19 cellular contexts compared by ENCODE assay signal in the genomic region with DNA sequence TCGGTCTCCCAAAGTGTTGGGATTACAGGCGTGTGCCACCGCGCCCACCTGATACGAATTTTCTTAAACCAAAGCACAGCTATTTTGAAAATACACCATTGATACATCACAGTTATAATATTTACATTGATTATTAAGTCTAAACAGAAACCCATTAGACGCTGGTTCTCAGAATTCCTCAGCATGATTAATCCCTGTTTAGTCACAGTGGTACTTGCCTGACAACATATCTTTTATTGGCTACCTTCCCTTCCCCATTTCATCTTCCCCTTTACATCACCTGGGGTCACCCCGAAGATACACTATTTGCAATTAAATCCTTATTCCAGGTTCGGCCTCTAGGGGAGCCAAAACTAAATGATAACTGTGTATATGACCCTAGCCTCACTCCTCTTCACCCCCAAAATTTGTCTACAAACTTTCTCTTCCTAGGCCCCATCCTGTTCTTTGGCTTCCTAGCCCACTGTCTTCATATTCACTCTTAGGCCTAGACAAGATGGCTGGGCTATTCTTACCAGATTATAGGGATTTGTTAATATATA. TPM values are rescaled to one million over a fixed set of nuclear protein-coding genes. Genes with fewer than 3 reads are reported as not detected.
"Had no signal": no experiment of that assay in that cellular context is flagged by ENCODE, and none has a peak within 500 bp of the region (broad histone marks: within the 10 kb centered on the region; RNA-seq: fewer than 3 reads in every experiment).

No MANE protein-coding gene starts in this region.

- FAIRE-seq: colon had no signal

- H3K4me1 ChIP-seq: breast epithelium, gastroesophageal sphincter, psoas muscle, spleen, transverse colon had no signal

- ATAC-seq: activated T-cell treated with anti-CD3 and anti-CD28 coated beads, Interleukin-2, amount 50 U/mL, for 72 hours; gastroesophageal sphincter; left ventricle myocardium superior; natural killer cell treated with Interleukin-12 subunit alpha and Interleukin-12 subunit beta and Interleukin-15 and Interleukin-18, amount 100 ng/mL, for 72 hours; psoas muscle; sciatic nerve; stimulated activated memory B cell treated with anti-CD40 and anti-IgM and Interleukin-4, amounts not matched to agents 10 μg/mL and 1 μg/mL and 100 μg/mL, for 72 hours had no signal

- H3K27ac ChIP-seq: breast epithelium, gastroesophageal sphincter, psoas muscle, spleen, transverse colon had no signal

- H3K27ac Mint-ChIP-seq: activated CD4-positive, alpha-beta memory T cell treated with anti-CD3 and anti-CD28 coated beads, Interleukin-2, amount 10 ng/mL, durations not matched to agents 7 days and 5 days; activated naive CD8-positive, alpha-beta T cell treated with anti-CD3 and anti-CD28 coated beads for 36 hours; activated T-cell treated with anti-CD3 and anti-CD28 coated beads, Interleukin-2, amount 50 U/mL, for 72 hours; natural killer cell treated with Interleukin-12 subunit alpha and Interleukin-12 subunit beta and Interleukin-15 and Interleukin-18, amount 100 ng/mL, for 72 hours; stimulated activated memory B cell treated with anti-CD40 and anti-IgM and Interleukin-4, amounts not matched to agents 10 μg/mL and 1 μg/mL and 100 μg/mL, for 72 hours had no signal

- H3K27me3 ChIP-seq: breast epithelium, gastroesophageal sphincter, spleen, transverse colon had no signal

- H3K9me3 ChIP-seq: breast epithelium, gastroesophageal sphincter, psoas muscle, spleen, transverse colon had no signal

- H3K9me3 Mint-ChIP-seq: activated CD4-positive, alpha-beta memory T cell treated with anti-CD3 and anti-CD28 coated beads, Interleukin-2, amount 10 ng/mL, durations not matched to agents 7 days and 5 days; activated naive CD8-positive, alpha-beta T cell treated with anti-CD3 and anti-CD28 coated beads for 36 hours; stimulated activated memory B cell treated with anti-CD40 and anti-IgM and Interleukin-4, amounts not matched to agents 10 μg/mL and 1 μg/mL and 100 μg/mL, for 72 hours had no signal

- H3K4me1 Mint-ChIP-seq: activated CD4-positive, alpha-beta memory T cell treated with anti-CD3 and anti-CD28 coated beads, Interleukin-2, amount 10 ng/mL, durations not matched to agents 7 days and 5 days; activated naive CD8-positive, alpha-beta T cell treated with anti-CD3 and anti-CD28 coated beads for 36 hours; stimulated activated memory B cell treated with anti-CD40 and anti-IgM and Interleukin-4, amounts not matched to agents 10 μg/mL and 1 μg/mL and 100 μg/mL, for 72 hours had no signal

- H3K27me3 Mint-ChIP-seq: activated CD4-positive, alpha-beta memory T cell treated with anti-CD3 and anti-CD28 coated beads, Interleukin-2, amount 10 ng/mL, durations not matched to agents 7 days and 5 days; activated naive CD8-positive, alpha-beta T cell treated with anti-CD3 and anti-CD28 coated beads for 36 hours; natural killer cell treated with Interleukin-12 subunit alpha and Interleukin-12 subunit beta and Interleukin-15 and Interleukin-18, amount 100 ng/mL, for 72 hours; stimulated activated memory B cell treated with anti-CD40 and anti-IgM and Interleukin-4, amounts not matched to agents 10 μg/mL and 1 μg/mL and 100 μg/mL, for 72 hours had no signal

- H3K36me3 Mint-ChIP-seq: activated naive CD8-positive, alpha-beta T cell treated with anti-CD3 and anti-CD28 coated beads for 36 hours; natural killer cell treated with Interleukin-12 subunit alpha and Interleukin-12 subunit beta and Interleukin-15 and Interleukin-18, amount 100 ng/mL, for 72 hours; stimulated activated memory B cell treated with anti-CD40 and anti-IgM and Interleukin-4, amounts not matched to agents 10 μg/mL and 1 μg/mL and 100 μg/mL, for 72 hours had no signal

- H3K36me3 ChIP-seq: breast epithelium, gastroesophageal sphincter, spleen, transverse colon had no signal

- H3K4me3 ChIP-seq: breast epithelium, gastroesophageal sphincter, psoas muscle, spleen, transverse colon had no signal

- DNase-seq: activated CD4-positive, alpha-beta memory T cell treated with anti-CD3 and anti-CD28 coated beads, Interleukin-2, amount 10 ng/mL, durations not matched to agents 7 days and 5 days; activated CD8-positive, alpha-beta memory T cell treated with anti-CD3 and anti-CD28 coated beads, Interleukin-2, amount 50 U/mL, for 4 hours; activated gamma-delta T cell treated with Interleukin-2 at 50 U/mL for 16 hours; activated naive CD8-positive, alpha-beta T cell treated with anti-CD3 and anti-CD28 coated beads for 36 hours; activated T-cell treated with anti-CD3 and anti-CD28 coated beads, Interleukin-2, amount 50 U/mL, for 72 hours; aorta; left ventricle myocardium superior; mesenchymal stem cell; psoas muscle; spleen; stimulated activated CD4-positive, alpha-beta T cell treated with anti-CD3 and anti-CD28 coated beads, Interleukin-1b, Interleukin-23, amount 100 ng/mL, for 48 hours; transverse colon had no signal

- H3K4me3 Mint-ChIP-seq: activated CD4-positive, alpha-beta memory T cell treated with anti-CD3 and anti-CD28 coated beads, Interleukin-2, amount 10 ng/mL, durations not matched to agents 7 days and 5 days; activated naive CD8-positive, alpha-beta T cell treated with anti-CD3 and anti-CD28 coated beads for 36 hours; activated T-cell treated with anti-CD3 and anti-CD28 coated beads, Interleukin-2, amount 50 U/mL, for 72 hours; natural killer cell treated with Interleukin-12 subunit alpha and Interleukin-12 subunit beta and Interleukin-15 and Interleukin-18, amount 100 ng/mL, for 72 hours; stimulated activated memory B cell treated with anti-CD40 and anti-IgM and Interleukin-4, amounts not matched to agents 10 μg/mL and 1 μg/mL and 100 μg/mL, for 72 hours had no signal

RNA-seq across cellular contexts. Expression of a gene that starts 36.8 kb away (rescaled TPM):
- total RNA-seq: activated CD4-positive, alpha-beta memory T cell treated with anti-CD3 and anti-CD28 coated beads, Interleukin-2, amount 10 ng/mL, durations not matched to agents 7 days and 5 days; activated naive CD8-positive, alpha-beta T cell treated with anti-CD3 and anti-CD28 coated beads for 36 hours; activated T-cell treated with anti-CD3 and anti-CD28 coated beads, Interleukin-2, amount 50 U/mL, for 72 hours; kidney epithelial cell; natural killer cell treated with Interleukin-12 subunit alpha and Interleukin-12 subunit beta and Interleukin-15 and Interleukin-18, amount 100 ng/mL, for 72 hours had no signal
- polyA plus RNA-seq: aorta had no signal
